ENCODE assay signal across 29 cellular contexts in genomic region chr2:218152777-218153176, GRCh38. TPM values are rescaled to one million over a fixed set of nuclear protein-coding genes. Genes with fewer than 3 reads are reported as not detected.
DNase-seq lines count a peak whose midpoint lies in the region; ATAC-seq, FAIRE-seq and TF ChIP-seq lines count a peak whose summit lies in the region.
"Had no signal": no experiment of that assay in that cellular context is flagged by ENCODE, and none has a peak within 500 bp of the region (broad histone marks: within the 10 kb centered on the region; RNA-seq: fewer than 3 reads in every experiment).

No MANE protein-coding gene starts in this region.

- no peak for FAIRE-seq in pancreas (lab: Jason Lieb, UNC)

- no peaks in the 10 kb centered on the region for H3K9me2 ChIP-seq in GM23248 (ENCODE audit: insufficient read depth)

- peaks cover 1% of the 10 kb centered on the region for H3K9me3 Mint-ChIP-seq in glutamatergic neuron (ENCODE audit: unreplicated experiment)
- H3K9me3 Mint-ChIP-seq: activated T-helper 17 cell treated with anti-CD3 and anti-CD28 coated beads, Interleukin-2, amount 50 U/mL, for 72 hours; natural killer cell treated with Interleukin-12 subunit alpha and Interleukin-12 subunit beta and Interleukin-15 and Interleukin-18, amount 100 ng/mL, for 72 hours; WTC11 had no signal

- no peak overlapping the region for H3K27ac Mint-ChIP-seq in glutamatergic neuron (ENCODE audit: unreplicated experiment)
- H3K27ac Mint-ChIP-seq: activated naive CD8-positive, alpha-beta T cell; activated T-helper 17 cell treated with anti-CD3 and anti-CD28 coated beads, Interleukin-2, amount 50 U/mL, for 72 hours; natural killer cell treated with Interleukin-12 subunit alpha and Interleukin-12 subunit beta and Interleukin-15 and Interleukin-18, amount 100 ng/mL, for 72 hours; WTC11 had no signal

- H3K9ac ChIP-seq in neuronal stem cell (ENCODE audit: low read depth, low read length, poor library complexity): no peak overlapping the region
- H3K9ac ChIP-seq in GM23248: no peak overlapping the region

- intact Hi-C loops in pancreas (cut with DNase I): no loop called here

- peak overlapping the region; percentile 36 for H3K27ac ChIP-seq in RWPE2 (ENCODE audit: poor library complexity, severe bottlenecking)
- H3K27ac ChIP-seq in foreskin keratinocyte: no peak overlapping the region
- no peak overlapping the region for H3K27ac ChIP-seq in pancreas
- no peak overlapping the region for H3K27ac ChIP-seq in neuronal stem cell (replicated peaks; ENCODE audit: low read length)
- no peak overlapping the region for H3K27ac ChIP-seq in GM23248
- H3K27ac ChIP-seq: heart right ventricle, transverse colon had no signal

- peaks cover 14% of the 10 kb centered on the region for H3K4me1 ChIP-seq in RWPE2 (ENCODE audit: insufficient read depth, poor library complexity, severe bottlenecking)
- H3K4me1 ChIP-seq in foreskin keratinocyte: peaks cover 15% of the 10 kb centered on the region
- no peaks in the 10 kb centered on the region for H3K4me1 ChIP-seq in pancreas
- H3K4me1 ChIP-seq in neuronal stem cell (ENCODE audit: control insufficient read depth in 2 of 2, insufficient read depth in 1 of 2, low read depth in 1 of 2, low read length in 2 of 2): no peaks in the 10 kb centered on the region
- H3K4me1 ChIP-seq in GM23248 (ENCODE audit: insufficient read depth): no peaks in the 10 kb centered on the region
- H3K4me1 ChIP-seq: BE2C, heart right ventricle, transverse colon had no signal

- no peak overlapping the region for H2BK120ac ChIP-seq in neuronal stem cell (ENCODE audit: low read depth, low read length)

- peak; percentile 53 for DNase-seq in G401 (ENCODE audit: low spot score)
- DNase-seq in RWPE2 (ENCODE audit: low spot score): peak; percentile 86
- peak; percentile 66 to 87 for DNase-seq in foreskin keratinocyte
- DNase-seq in pancreas: peak in 4 of 6 donors; percentile 18 to 78 (median 31)
- DNase-seq in neuronal stem cell (ENCODE audit: low spot score): no peak
- no peak for DNase-seq in glutamatergic neuron
- DNase-seq in GM23248: no peak
- no peak for DNase-seq in AML-193 (lab: John Stamatoyannopoulos, UW)
- DNase-seq: activated CD4-positive, alpha-beta T cell treated with anti-CD3 and anti-CD28 coated beads, Interleukin-2, amount 50 U/mL, for 48 hours; activated CD8-positive, alpha-beta memory T cell treated with anti-CD3 and anti-CD28 coated beads, Interleukin-2, amount 50 U/mL, for 4 hours; aorta; BE2C; DMS79; heart right ventricle; Kasumi-1; NCI-H1092 treated with DMSO at 0.1 percent for 48 hours; NCI-H2029; NCI-H2227 treated with DMSO at 0.1 percent for 48 hours; NCI-H69; T-helper 9 cell; transverse colon had no signal

- H4K20me1 ChIP-seq in GM23248 (ENCODE audit: insufficient read depth): no peaks in the 10 kb centered on the region

- no peak for TF ChIP-seq CTCF in RWPE2 (IDR thresholded peaks at IDR 0.05; ENCODE audit: poor library complexity, severe bottlenecking)
- peak; percentile 12 for TF ChIP-seq CTCF in foreskin keratinocyte (conservative IDR thresholded peaks at IDR 0.05)
- no peak for TF ChIP-seq CTCF in pancreas (IDR thresholded peaks at IDR 0.05)
- TF ChIP-seq CTCF in glutamatergic neuron (IDR thresholded peaks at IDR 0.05; ENCODE audit: partially characterized antibody, unreplicated experiment): no peak

- no peak overlapping the region for H2BK5ac ChIP-seq in neuronal stem cell (ENCODE audit: low read length)

- no peak overlapping the region for H3K4ac ChIP-seq in neuronal stem cell (ENCODE audit: low read length)

- in situ Hi-C loops in G401 (cut with HindIII; ENCODE audit: low sequenced_read_pairs) (no loop called here), GM23248 (cut with MboI) (no loop called here)

- H3K79me2 ChIP-seq in GM23248 (ENCODE audit: insufficient read depth): no peaks in the 10 kb centered on the region

- H3K27me3 ChIP-seq in RWPE2 (ENCODE audit: insufficient read depth, poor library complexity, severe bottlenecking): no peaks in the 10 kb centered on the region
- no peaks in the 10 kb centered on the region for H3K27me3 ChIP-seq in foreskin keratinocyte
- no peaks in the 10 kb centered on the region for H3K27me3 ChIP-seq in pancreas
- H3K27me3 ChIP-seq in neuronal stem cell (ENCODE audit: control insufficient read depth in 3 of 3, insufficient read depth in 3 of 3, low read depth in 1 of 3, low read length in 3 of 3): peaks cover 0 to 36% (median 0%) of the 10 kb centered on the region in 3 experiments
- H3K27me3 ChIP-seq in GM23248 (replicated peaks; ENCODE audit: insufficient read depth): peaks cover 89% of the 10 kb centered on the region
- H3K27me3 ChIP-seq: transverse colon had no signal

- no peak overlapping the region for H3K4me3 Mint-ChIP-seq in glutamatergic neuron (ENCODE audit: unreplicated experiment)
- H3K4me3 Mint-ChIP-seq: activated naive CD8-positive, alpha-beta T cell; activated T-helper 17 cell treated with anti-CD3 and anti-CD28 coated beads, Interleukin-2, amount 50 U/mL, for 72 hours; natural killer cell treated with Interleukin-12 subunit alpha and Interleukin-12 subunit beta and Interleukin-15 and Interleukin-18, amount 100 ng/mL, for 72 hours; WTC11 had no signal

- H2BK15ac ChIP-seq in neuronal stem cell (ENCODE audit: low read length): no peak overlapping the region

- no peak overlapping the region for H2BK12ac ChIP-seq in neuronal stem cell (ENCODE audit: low read length)

- no peak overlapping the region for H3K4me2 ChIP-seq in neuronal stem cell (ENCODE audit: insufficient read depth, low read length, poor library complexity, severe bottlenecking)
- H3K4me2 ChIP-seq in GM23248 (ENCODE audit: unreplicated experiment): no peak overlapping the region

- 5 to 17% methylated on average over 1 of the region's 1 CpG for WGBS in pancreas, 2 donors
- WGBS in neuronal stem cell (ENCODE audit: extremely low coverage in 2 of 2, insufficient read length in 2 of 2, insufficient replicate concordance in 1 of 2), 2 donors: no CpG with 5 or more reads among the region's 1 CpG
- WGBS in GM23248 (ENCODE audit: low coverage in 1 of 2, low lambda C conversion rate in 2 of 2, missing lambda C conversion rate in 2 of 2), 2 experiments: 29 to 32% methylated on average over 1 of the region's 1 CpG

- peaks cover 2% of the 10 kb centered on the region for H3K27me3 Mint-ChIP-seq in glutamatergic neuron (ENCODE audit: unreplicated experiment)

- no peaks in the 10 kb centered on the region for H3K79me1 ChIP-seq in neuronal stem cell (ENCODE audit: low read depth, low read length)

- H3K14ac ChIP-seq in neuronal stem cell (ENCODE audit: low read length): no peak overlapping the region

- no peak overlapping the region for H4K91ac ChIP-seq in neuronal stem cell (ENCODE audit: low read depth, low read length, poor library complexity)

- H3K18ac ChIP-seq in neuronal stem cell (ENCODE audit: low read length): no peak overlapping the region

- no peaks in the 10 kb centered on the region for H3F3A ChIP-seq in GM23248 (ENCODE audit: insufficient read depth)

- H3K4me3 ChIP-seq in RWPE2 (ENCODE audit: severe bottlenecking) (no peak overlapping the region), pancreas (no peak overlapping the region), neuronal stem cell (ENCODE audit: low read length in 2 of 2) (no peak overlapping the region), GM23248 (no peak overlapping the region)
- H3K4me3 ChIP-seq: heart right ventricle, transverse colon had no signal

- H2AFZ ChIP-seq in neuronal stem cell (ENCODE audit: low read length): no peak overlapping the region
- H2AFZ ChIP-seq in GM23248: no peak overlapping the region

- ATAC-seq in RWPE2 (ENCODE audit: low read depth): peak; percentile 99
- ATAC-seq in foreskin keratinocyte: peak; percentile 97
- peak; percentile 75 to 78 (median 76) for ATAC-seq in pancreas
- ATAC-seq: activated T-helper 17 cell treated with anti-CD3 and anti-CD28 coated beads, Interleukin-2, amount 50 U/mL, for 72 hours; natural killer cell treated with Interleukin-12 subunit alpha and Interleukin-12 subunit beta and Interleukin-15 and Interleukin-18, amount 100 ng/mL, for 72 hours; Right ventricle myocardium inferior; WTC11 had no signal

- no peaks in the 10 kb centered on the region for H3K4me1 Mint-ChIP-seq in glutamatergic neuron (ENCODE audit: low read depth, unreplicated experiment)
- H3K4me1 Mint-ChIP-seq: activated T-helper 17 cell treated with anti-CD3 and anti-CD28 coated beads, Interleukin-2, amount 50 U/mL, for 72 hours; WTC11 had no signal

- H2AK5ac ChIP-seq in neuronal stem cell (ENCODE audit: low read depth, low read length): no peak overlapping the region

- H3K36me3 Mint-ChIP-seq in glutamatergic neuron (ENCODE audit: unreplicated experiment): no peaks in the 10 kb centered on the region
- H3K36me3 Mint-ChIP-seq: natural killer cell treated with Interleukin-12 subunit alpha and Interleukin-12 subunit beta and Interleukin-15 and Interleukin-18, amount 100 ng/mL, for 72 hours; WTC11 had no signal

- no peaks in the 10 kb centered on the region for H3K9me3 ChIP-seq in RWPE2 (ENCODE audit: severe bottlenecking)
- H3K9me3 ChIP-seq in pancreas: no peaks in the 10 kb centered on the region
- H3K9me3 ChIP-seq in neuronal stem cell (replicated peaks in 1 of 2; ENCODE audit: control insufficient read depth in 2 of 2, insufficient read depth in 1 of 2, low read depth in 1 of 2, low read length in 2 of 2): no peaks in the 10 kb centered on the region
- H3K9me3 ChIP-seq in GM23248 (ENCODE audit: low read depth): no peaks in the 10 kb centered on the region
- H3K9me3 ChIP-seq: BE2C, transverse colon had no signal

- H3K36me3 ChIP-seq in RWPE2 (ENCODE audit: low read depth) (no peaks in the 10 kb centered on the region), pancreas (no peaks in the 10 kb centered on the region), neuronal stem cell (replicated peaks in 1 of 2; ENCODE audit: control insufficient read depth in 2 of 2, insufficient read depth in 2 of 2, low read length in 2 of 2) (no peaks in the 10 kb centered on the region), GM23248 (ENCODE audit: low read depth) (no peaks in the 10 kb centered on the region)
- H3K36me3 ChIP-seq: BE2C, heart right ventricle, transverse colon had no signal

- H4K8ac ChIP-seq in neuronal stem cell (ENCODE audit: low read depth, low read length): no peak overlapping the region

- no peak overlapping the region for H3K23ac ChIP-seq in neuronal stem cell (ENCODE audit: low read depth, low read length, poor library complexity)

RNA-seq across cellular contexts. Expression of gene CXCR1, which starts 14.0 kb away (rescaled TPM):
- total RNA-seq in G401 (2014; rRNA removed; shearing (Covaris generic)): not detected in 2 replicates
- total RNA-seq in foreskin keratinocyte (0.28 and 0.41 TPM in 2 replicates), pancreas (under 1 TPM in 3 of 6 donors, not detected in 3; 0.52 to 0.92 (median 0.59) TPM), glutamatergic neuron (ENCODE audit: unreplicated experiment) (not detected)
- polyA plus RNA-seq in foreskin keratinocyte (0.39 and 0.55 TPM in 2 replicates), pancreas (under 1 TPM; 0.08 to 0.09 TPM), GM23248 (2016; fragmentation: Nextera tagmentation; extraction: Ambion mirVana) (not detected in 2 replicates)
- not detected for polyA plus RNA-seq in neuronal stem cell (2013, experiment 1 of 2)
- polyA plus RNA-seq in neuronal stem cell (2013, experiment 2 of 2): not detected
- total RNA-seq in GM23248 (2014; rRNA removed; shearing (Covaris generic)): not detected in 2 replicates
- total RNA-seq: A673; activated T-helper 17 cell treated with anti-CD3 and anti-CD28 coated beads, Interleukin-2, amount 50 U/mL, for 72 hours; dermis microvascular lymphatic vessel endothelial cell; H4; WTC11 had no signal

RNA-seq across cellular contexts. Expression of gene CXCR2, which starts 26.9 kb away (rescaled TPM):
- total RNA-seq in G401 (2014; rRNA removed; shearing (Covaris generic)): not detected in 2 replicates
- 0.25 and 0.31 TPM in 2 replicates for total RNA-seq in foreskin keratinocyte
- 0.13 and 0.18 TPM in 2 replicates for polyA plus RNA-seq in foreskin keratinocyte
- total RNA-seq in pancreas: 1 to 10 TPM in 2 of 6 donors, under 1 TPM in 1, not detected in 3; 0.90 to 1.5 (median 1.1) TPM
- under 1 TPM; 0.07 to 0.11 TPM for polyA plus RNA-seq in pancreas
- polyA plus RNA-seq in neuronal stem cell (2013, experiment 1 of 2): 0.03 TPM
- 0.04 TPM for polyA plus RNA-seq in neuronal stem cell (2013, experiment 2 of 2)
- total RNA-seq in glutamatergic neuron (ENCODE audit: unreplicated experiment): not detected
- total RNA-seq in GM23248 (2014; rRNA removed; shearing (Covaris generic)): not detected in 2 replicates
- not detected in 2 replicates for polyA plus RNA-seq in GM23248 (2016; fragmentation: Nextera tagmentation; extraction: Ambion mirVana)
- total RNA-seq: A673, dermis microvascular lymphatic vessel endothelial cell, H4, transverse colon had no signal

Comparison
In these comparisons a context has a peak if more than half of its experiments do, and no peak if none do; other contexts are left out.
1. DNase-seq: peak in G401 (single experiment), RWPE2 (single experiment), foreskin keratinocyte (2 of 2) and pancreas (4 of 6); none in neuronal stem cell (single experiment), glutamatergic neuron (single experiment), GM23248 (single experiment) and AML-193 (0 of 2).
2. Peak in every context shown above with its lines, with median percentiles within 50 percentile points of each other: ATAC-seq.